In the genomic region with DNA sequence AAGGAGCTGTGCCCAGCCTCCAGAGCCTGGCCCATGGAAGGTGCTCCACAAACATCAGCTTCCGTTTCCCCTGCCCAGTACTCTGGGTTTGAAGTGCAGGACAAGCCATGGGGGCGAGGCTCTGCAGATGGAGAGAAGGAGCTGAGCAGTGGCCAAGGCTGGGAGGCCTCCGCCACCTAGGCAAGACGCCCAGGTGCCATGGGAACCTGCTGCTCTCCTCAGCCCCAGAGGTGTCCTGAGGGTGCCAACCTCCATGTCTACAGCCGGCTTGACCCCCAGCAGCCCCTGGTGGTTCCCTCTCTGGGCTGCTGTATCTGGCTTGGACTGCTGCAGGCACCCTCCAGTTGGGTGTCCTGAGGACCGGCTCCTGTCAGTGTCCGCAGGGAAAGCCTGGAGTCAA, we compare ENCODE assay signal across 26 cellular contexts. TPM values are rescaled to one million over a fixed set of nuclear protein-coding genes. Genes with fewer than 3 reads are reported as not detected.
"Had no signal": no experiment of that assay in that cellular context is flagged by ENCODE, and none has a peak within 500 bp of the region (broad histone marks: within the 10 kb centered on the region; RNA-seq: fewer than 3 reads in every experiment).

No MANE protein-coding gene starts in this region.

- DNase-seq: IMR-90, Karpas-422, KG1, MG63, NCI-H1092, NCI-H1105 treated with DMSO at 0.1 percent for 48 hours, NCI-H1417 treated with DMSO at 0.1 percent for 48 hours, NCI-H146, NCI-H1694 treated with DMSO at 0.1 percent for 48 hours, NCI-H1930, NCI-H2081, NCI-H2107, NCI-H2171, NCI-H226, NCI-H446, NCI-H510A, NCI-H524 treated with DMSO at 0.1 percent for 48 hours, NCI-H69, NCI-H774, RPMI8226, SHP77 treated with DMSO at 0.1 percent for 48 hours, SJCRH30 had no signal

- H3K4me3 ChIP-seq: MG63, SJCRH30 had no signal

- ATAC-seq: HepG2, Right ventricle myocardium inferior, SK-N-SH treated with all-trans-retinoic acid at 6 μM for 48 hours had no signal

- H3K36me3 ChIP-seq: MG63, SJCRH30 had no signal

- H3K27ac ChIP-seq: SJCRH30 had no signal

- H3K27me3 ChIP-seq: MG63 had no signal

- H3K9me3 ChIP-seq: MG63, SJCRH30 had no signal

RNA-seq across cellular contexts. Expression of gene KRT71, which starts 12.4 kb away (rescaled TPM):
- total RNA-seq: HepG2, HT1080, IMR-90, Right ventricle myocardium inferior, SJCRH30 had no signal
- polyA plus RNA-seq: HepG2, IMR-90 had no signal

RNA-seq across cellular contexts. Expression of gene KRT5, which starts 20.3 kb away (rescaled TPM):
- total RNA-seq: HepG2, HT1080, IMR-90, SJCRH30 had no signal
- polyA plus RNA-seq: IMR-90 had no signal

RNA-seq across cellular contexts. Expression of gene KRT74, which starts 33.1 kb away (rescaled TPM):
- total RNA-seq: HepG2, HT1080, IMR-90, Right ventricle myocardium inferior, SJCRH30 had no signal
- polyA plus RNA-seq: HepG2, IMR-90 had no signal

RNA-seq across cellular contexts. Expression of gene KRT6A, which starts 47.5 kb away (rescaled TPM):
- total RNA-seq: HepG2, HT1080, IMR-90, SJCRH30 had no signal
- polyA plus RNA-seq: IMR-90 had no signal
